In the genomic region with DNA sequence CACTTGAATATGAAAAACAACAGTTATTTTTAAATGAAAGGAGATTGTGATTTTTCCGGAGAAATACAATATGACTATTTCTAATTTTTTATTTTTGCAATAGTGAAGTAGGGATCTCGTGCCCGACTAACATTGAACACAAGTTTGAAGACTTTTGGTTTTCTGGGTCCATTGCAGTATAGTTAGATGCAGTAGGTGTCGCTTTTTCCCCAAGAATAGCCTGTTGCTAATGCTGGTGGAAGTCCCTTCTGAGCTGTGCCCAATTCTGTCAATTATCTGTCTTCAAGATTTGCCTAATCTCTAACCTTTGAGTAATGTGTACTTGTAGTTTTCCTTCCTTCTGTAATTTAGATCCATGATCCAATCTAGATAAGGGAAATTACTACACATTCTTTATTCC, we compare ENCODE assay signal across 8 cellular contexts. TPM values are rescaled to one million over a fixed set of nuclear protein-coding genes. Genes with fewer than 3 reads are reported as not detected.
DNase-seq lines count a peak whose midpoint lies in the region; ATAC-seq, FAIRE-seq and TF ChIP-seq lines count a peak whose summit lies in the region.

No MANE protein-coding gene starts in this region.

- H3K27ac ChIP-seq in HEK293 (ENCODE audit: extremely low read depth, low read depth, low read length) = no peak overlapping the region

- H3K4me1 ChIP-seq in HEK293 (ENCODE audit: control insufficient read depth, insufficient read depth, low read length) = no peaks in the 10 kb centered on the region

- H3K27me3 Mint-ChIP-seq in T-helper 17 cell = peaks cover 9% of the 10 kb centered on the region

- FAIRE-seq in A204.1 (lab: Jason Lieb, UNC) = peak; percentile 92

- in situ Hi-C loops in G401 (cut with HindIII; ENCODE audit: low sequenced_read_pairs) = no loop called here

- H3K9me3 ChIP-seq in HEK293 (ENCODE audit: control insufficient read depth, insufficient read depth, low read depth, low read length) = no peaks in the 10 kb centered on the region
- H3K9me3 ChIP-seq in T-helper 17 cell (ENCODE audit: control insufficient read depth, low read length, poor library complexity, severe bottlenecking) = no peaks in the 10 kb centered on the region

- H3K4me3 ChIP-seq in HEK293 (ENCODE audit: low read depth, low read length) (no peak overlapping the region), foreskin fibroblast (ENCODE audit: low read depth in 1 of 2, low read length in 2 of 2) (no peak overlapping the region)

- POLR2A ChIA-PET in HEK293 (lab: Yijun Ruan, JAX) = interaction anchor here (0.6 to 1.0 kb wide), 2 partner anchors 184 to 187 kb away, joined by 3 read pairs; no protein-coding TSS in a partner anchor

- H3K36me3 ChIP-seq in HEK293 (ENCODE audit: control insufficient read depth in 2 of 2, insufficient read depth in 1 of 2, low read length in 2 of 2) = no peaks in the 10 kb centered on the region

- no peak overlapping the region for H3K4me3 Mint-ChIP-seq in T-helper 17 cell

- peak; percentile 68; the same call in 1 of the 2 replicates for TF ChIP-seq CTCF in HEK293 (tag by site-specific recombination; IDR thresholded peaks at IDR 0.05)
- TF ChIP-seq CTCF in foreskin fibroblast (IDR thresholded peaks at IDR 0.05; ENCODE audit: low read depth, low read length) = peak; percentile 82

- no peaks in the 10 kb centered on the region for H3K4me1 Mint-ChIP-seq in T-helper 17 cell

- H3K27ac Mint-ChIP-seq in T-helper 17 cell = no peak overlapping the region

- ATAC-seq in T-helper 17 cell = peak; percentile 69
- ATAC-seq in activated CD4-positive, CD25-positive, alpha-beta regulatory T cell treated with anti-CD3 and anti-CD28 coated beads, Interleukin-2, amount 50 U/mL, for 24 hours = no peak

- peaks cover 8% of the 10 kb centered on the region for H3K36me3 Mint-ChIP-seq in T-helper 17 cell (ENCODE audit: low read depth)

- peak; percentile 41 for DNase-seq in G401 (ENCODE audit: low spot score)
- DNase-seq in NCI-H1417 treated with DMSO at 0.1 percent for 48 hours (lab: John Stamatoyannopoulos, UW) = peak; percentile 8
- DNase-seq in T-helper 17 cell = peak in 1 of 3 donors; percentile 14
- peak; percentile 51 to 83 for DNase-seq in foreskin fibroblast
- DNase-seq in non-pigmented ciliary epithelial cell (ENCODE audit: low read depth) = peak; percentile 27

- CTCF ChIA-PET in HEK293 (lab: Yijun Ruan, JAX) = interaction anchor here (0.6 to 3.0 kb wide), 29 partner anchors 9 to 921 kb away, joined by 3 to 66 read pairs (median 4); no protein-coding TSS in a partner anchor

TF ChIP-seq in HEK293, 187 proteins besides CTCF, POLR2A, EP300 and RAD21 (continues in another document):
- TF ChIP-seq ZNF157 (tag by site-specific recombination; IDR thresholded peaks at IDR 0.05) = no peak
- TF ChIP-seq ZNF311 (tag by site-specific recombination; IDR thresholded peaks at IDR 0.05; ENCODE audit: borderline replicate concordance) = no peak
- TF ChIP-seq SCRT1 (tag by site-specific recombination; IDR thresholded peaks at IDR 0.05; ENCODE audit: borderline replicate concordance) = peak; percentile 60; the same call in 1 of the 2 replicates
- 0 out of 2 replicates have a peak, but pooled peaks have one; percentile 21 for TF ChIP-seq ZNF660 (tag by site-specific recombination; IDR thresholded peaks at IDR 0.05)
- TF ChIP-seq, protein P1, sequence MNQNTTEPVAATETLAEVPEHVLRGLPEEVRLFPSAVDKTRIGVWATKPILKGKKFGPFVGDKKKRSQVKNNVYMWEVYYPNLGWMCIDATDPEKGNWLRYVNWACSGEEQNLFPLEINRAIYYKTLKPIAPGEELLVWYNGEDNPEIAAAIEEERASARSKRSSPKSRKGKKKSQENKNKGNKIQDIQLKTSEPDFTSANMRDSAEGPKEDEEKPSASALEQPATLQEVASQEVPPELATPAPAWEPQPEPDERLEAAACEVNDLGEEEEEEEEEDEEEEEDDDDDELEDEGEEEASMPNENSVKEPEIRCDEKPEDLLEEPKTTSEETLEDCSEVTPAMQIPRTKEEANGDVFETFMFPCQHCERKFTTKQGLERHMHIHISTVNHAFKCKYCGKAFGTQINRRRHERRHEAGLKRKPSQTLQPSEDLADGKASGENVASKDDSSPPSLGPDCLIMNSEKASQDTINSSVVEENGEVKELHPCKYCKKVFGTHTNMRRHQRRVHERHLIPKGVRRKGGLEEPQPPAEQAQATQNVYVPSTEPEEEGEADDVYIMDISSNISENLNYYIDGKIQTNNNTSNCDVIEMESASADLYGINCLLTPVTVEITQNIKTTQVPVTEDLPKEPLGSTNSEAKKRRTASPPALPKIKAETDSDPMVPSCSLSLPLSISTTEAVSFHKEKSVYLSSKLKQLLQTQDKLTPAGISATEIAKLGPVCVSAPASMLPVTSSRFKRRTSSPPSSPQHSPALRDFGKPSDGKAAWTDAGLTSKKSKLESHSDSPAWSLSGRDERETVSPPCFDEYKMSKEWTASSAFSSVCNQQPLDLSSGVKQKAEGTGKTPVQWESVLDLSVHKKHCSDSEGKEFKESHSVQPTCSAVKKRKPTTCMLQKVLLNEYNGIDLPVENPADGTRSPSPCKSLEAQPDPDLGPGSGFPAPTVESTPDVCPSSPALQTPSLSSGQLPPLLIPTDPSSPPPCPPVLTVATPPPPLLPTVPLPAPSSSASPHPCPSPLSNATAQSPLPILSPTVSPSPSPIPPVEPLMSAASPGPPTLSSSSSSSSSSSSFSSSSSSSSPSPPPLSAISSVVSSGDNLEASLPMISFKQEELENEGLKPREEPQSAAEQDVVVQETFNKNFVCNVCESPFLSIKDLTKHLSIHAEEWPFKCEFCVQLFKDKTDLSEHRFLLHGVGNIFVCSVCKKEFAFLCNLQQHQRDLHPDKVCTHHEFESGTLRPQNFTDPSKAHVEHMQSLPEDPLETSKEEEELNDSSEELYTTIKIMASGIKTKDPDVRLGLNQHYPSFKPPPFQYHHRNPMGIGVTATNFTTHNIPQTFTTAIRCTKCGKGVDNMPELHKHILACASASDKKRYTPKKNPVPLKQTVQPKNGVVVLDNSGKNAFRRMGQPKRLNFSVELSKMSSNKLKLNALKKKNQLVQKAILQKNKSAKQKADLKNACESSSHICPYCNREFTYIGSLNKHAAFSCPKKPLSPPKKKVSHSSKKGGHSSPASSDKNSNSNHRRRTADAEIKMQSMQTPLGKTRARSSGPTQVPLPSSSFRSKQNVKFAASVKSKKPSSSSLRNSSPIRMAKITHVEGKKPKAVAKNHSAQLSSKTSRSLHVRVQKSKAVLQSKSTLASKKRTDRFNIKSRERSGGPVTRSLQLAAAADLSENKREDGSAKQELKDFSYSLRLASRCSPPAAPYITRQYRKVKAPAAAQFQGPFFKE (tag by site-specific recombination; IDR thresholded peaks at IDR 0.05; ENCODE audit: borderline replicate concordance) = no peak
- no peak for TF ChIP-seq ZNF792 (tag by site-specific recombination; IDR thresholded peaks at IDR 0.05)
- no peak for TF ChIP-seq KLF10 (tag by site-specific recombination; IDR thresholded peaks at IDR 0.05)
- TF ChIP-seq ATF2 (tag by site-specific recombination; IDR thresholded peaks at IDR 0.05; ENCODE audit: low read depth) = no peak
- no peak for TF ChIP-seq ZNF48 (tag by site-specific recombination; IDR thresholded peaks at IDR 0.05)
- no peak for TF ChIP-seq ZNF214 (tag by site-specific recombination; IDR thresholded peaks at IDR 0.05; ENCODE audit: borderline replicate concordance)
- no peak for TF ChIP-seq KLF9 (tag by site-specific recombination; IDR thresholded peaks at IDR 0.05; ENCODE audit: low read depth)
- no peak for TF ChIP-seq ZNF292 (tag by site-specific recombination; IDR thresholded peaks at IDR 0.05; ENCODE audit: borderline replicate concordance, low read depth)
- no peak for TF ChIP-seq ZNF707 (tag by site-specific recombination; IDR thresholded peaks at IDR 0.05)
- no peak for TF ChIP-seq ZBTB48 (tag by site-specific recombination; IDR thresholded peaks at IDR 0.05)
- TF ChIP-seq ZNF148 (tag by site-specific recombination; IDR thresholded peaks at IDR 0.05; ENCODE audit: borderline replicate concordance) = no peak
- TF ChIP-seq ZFHX2 (tag by site-specific recombination; conservative IDR thresholded peaks at IDR 0.05) = no peak
- TF ChIP-seq GLIS1 (tag by site-specific recombination; IDR thresholded peaks at IDR 0.05) = no peak
- no peak for TF ChIP-seq ZNF610 (tag by site-specific recombination; IDR thresholded peaks at IDR 0.05; ENCODE audit: borderline replicate concordance)
- TF ChIP-seq REPIN1 (tag by site-specific recombination; IDR thresholded peaks at IDR 0.05; ENCODE audit: low read depth) = no peak

RNA-seq across cellular contexts. Expression of gene SEMA4F, which starts 36.5 kb away (rescaled TPM):
- 8.9 and 13.9 TPM in 2 replicates for total RNA-seq in G401 (2014; rRNA removed; shearing (Covaris generic))
- 10 to 100 TPM in 1 of 2 donors, 1 to 10 TPM in 1; 9.5 to 11.1 TPM for total RNA-seq in T-helper 17 cell

RNA-seq across cellular contexts. Expression of gene M1AP, which starts 42.4 kb away (rescaled TPM):
- total RNA-seq in G401 (2014; rRNA removed; shearing (Covaris generic)) = 0.12 TPM in 1 of 2 replicates, not detected in the other
- total RNA-seq in T-helper 17 cell = under 1 TPM in 1 of 2 donors, not detected in 1; 0.60 TPM
